In the genomic region with DNA sequence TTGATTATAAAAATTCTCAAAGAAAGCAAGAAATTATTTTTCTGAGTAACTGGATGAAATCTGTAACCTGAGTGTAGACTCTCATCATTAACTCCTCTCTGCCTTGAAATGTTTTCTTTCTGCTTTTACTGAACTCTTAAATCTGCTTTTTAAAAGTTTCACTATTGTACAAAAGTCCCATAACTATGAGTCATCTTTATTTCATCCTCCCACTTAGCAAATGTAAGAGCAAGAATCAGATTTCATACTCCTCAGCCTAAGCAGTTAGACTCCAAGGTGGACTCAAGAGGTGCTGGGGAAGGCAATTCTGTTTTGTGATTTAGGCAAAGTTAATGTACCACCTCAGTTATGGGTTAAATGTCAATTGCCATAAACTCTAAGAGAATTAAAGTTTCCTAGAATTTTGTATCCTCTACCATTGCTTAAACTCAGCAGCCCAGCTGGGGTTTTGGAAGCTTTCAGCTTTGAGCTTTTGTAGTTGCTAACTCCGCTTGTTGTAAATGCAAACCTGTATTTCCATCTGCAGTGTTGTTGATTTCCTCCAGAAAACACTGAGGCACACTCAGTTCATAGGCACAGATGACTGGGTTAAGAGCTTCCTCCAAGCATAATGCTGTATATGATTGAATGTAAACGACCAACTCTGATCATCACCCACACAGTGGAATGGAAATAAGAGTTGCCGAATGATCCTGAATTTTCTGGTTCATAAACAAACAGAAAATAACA, we compare ENCODE assay signal across 8 cellular contexts.
A peak's percentile ranks its signal among the peaks of the same experiment; 100 is the strongest.
DNase-seq lines count a peak whose midpoint lies in the region; ATAC-seq and TF ChIP-seq lines count a peak whose summit lies in the region.

No MANE protein-coding gene starts in this region.

- H3K27me3 ChIP-seq in CD8-positive, alpha-beta T cell (ENCODE audit: insufficient read depth, low read length), result no peaks in the 10 kb centered on the region
- no peaks in the 10 kb centered on the region for H3K27me3 ChIP-seq in right lobe of liver

- no peak for ATAC-seq in CD8-positive, alpha-beta T cell
- ATAC-seq in HG03558 (IDR thresholded peaks at IDR 0.05; ENCODE audit: extremely low read depth, unreplicated experiment), result peak; percentile 59
- ATAC-seq in right lobe of liver, result no peak
- no peak for ATAC-seq in HG03521 (IDR thresholded peaks at IDR 0.05; ENCODE audit: unreplicated experiment)

- no peaks in the 10 kb centered on the region for H3K9me3 ChIP-seq in CD8-positive, alpha-beta T cell (ENCODE audit: low read length)
- H3K9me3 ChIP-seq in right lobe of liver, result no peaks in the 10 kb centered on the region

- H3K27ac ChIP-seq in CD8-positive, alpha-beta T cell (ENCODE audit: low read depth, low read length), result no peak overlapping the region
- no peak overlapping the region for H3K27ac ChIP-seq in right lobe of liver

- no peaks in the 10 kb centered on the region for H3K36me3 ChIP-seq in CD8-positive, alpha-beta T cell (ENCODE audit: insufficient read depth, low read length)
- H3K36me3 ChIP-seq in right lobe of liver, result no peaks in the 10 kb centered on the region

- no peaks in the 10 kb centered on the region for H3K27me3 Mint-ChIP-seq in CD8-positive, alpha-beta T cell (ENCODE audit: low read depth)

- 69% methylated on average over 3 of the region's 3 CpGs for WGBS in right lobe of liver (ENCODE audit: insufficient coverage, low coverage, low lambda C conversion rate, missing lambda C conversion rate)

- peak overlapping the region; percentile 23 for H3K27ac Mint-ChIP-seq in CD8-positive, alpha-beta T cell

- CTCF ChIA-PET in CD8-positive, alpha-beta T cell (lab: Charles Lee), result no interaction called here

- no peak for TF ChIP-seq POLR2A in right lobe of liver (IDR thresholded peaks at IDR 0.05)

- no peaks in the 10 kb centered on the region for H3K4me1 ChIP-seq in CD8-positive, alpha-beta T cell (ENCODE audit: insufficient read depth, low read length)
- H3K4me1 ChIP-seq in right lobe of liver, result no peaks in the 10 kb centered on the region

- H3K4me3 ChIP-seq in CD8-positive, alpha-beta T cell (ENCODE audit: low read depth, low read length), result no peak overlapping the region
- H3K4me3 ChIP-seq in right lobe of liver, result no peak overlapping the region

- intact Hi-C loops in CD8-positive, alpha-beta T cell (cut with DNase I, micrococcal nuclease), result no loop called here
- intact Hi-C loops in right lobe of liver (cut with DNase I), result no loop called here

- TF ChIP-seq CTCF in CD8-positive, alpha-beta T cell (IDR thresholded peaks at IDR 0.05), result no peak
- TF ChIP-seq CTCF in GM20000 (IDR thresholded peaks at IDR 0.05; ENCODE audit: extremely low read depth, missing control alignments) (no peak), right lobe of liver (IDR thresholded peaks at IDR 0.05) (no peak)

- peaks cover 65% of the 10 kb centered on the region for H3K4me1 Mint-ChIP-seq in CD8-positive, alpha-beta T cell (ENCODE audit: low read depth)

- H3K9me3 Mint-ChIP-seq in CD8-positive, alpha-beta T cell, result no peaks in the 10 kb centered on the region

- H3K36me3 Mint-ChIP-seq in CD8-positive, alpha-beta T cell, result peaks cover 22% of the 10 kb centered on the region

- no peak for DNase-seq in CD8-positive, alpha-beta T cell
- DNase-seq in GM20000 (ENCODE audit: low spot score) (peak; percentile 17), fibroblast of the conjunctiva (ENCODE audit: low read depth) (peak; percentile 29), right lobe of liver (no peak), T-helper 2 cell (no peak), NCI-H524 treated with DMSO at 0.1 percent for 48 hours (lab: John Stamatoyannopoulos, UW) (no peak)

- H3K4me3 Mint-ChIP-seq in CD8-positive, alpha-beta T cell, result no peak overlapping the region

- POLR2A ChIA-PET in CD8-positive, alpha-beta T cell (lab: Charles Lee), result interaction anchor here (0.6 kb wide), 1 partner anchor 330 kb away, joined by 4 read pairs; no protein-coding TSS in a partner anchor

Comparison
In these comparisons a context has a peak if more than half of its experiments do, and no peak if none do; other contexts are left out.
1. DNase-seq: peak in GM20000 (single experiment) and fibroblast of the conjunctiva (single experiment); none in CD8-positive, alpha-beta T cell (0 of 7), right lobe of liver (0 of 3), T-helper 2 cell (0 of 5) and NCI-H524 treated with DMSO at 0.1 percent for 48 hours (single experiment).